In the genomic region with DNA sequence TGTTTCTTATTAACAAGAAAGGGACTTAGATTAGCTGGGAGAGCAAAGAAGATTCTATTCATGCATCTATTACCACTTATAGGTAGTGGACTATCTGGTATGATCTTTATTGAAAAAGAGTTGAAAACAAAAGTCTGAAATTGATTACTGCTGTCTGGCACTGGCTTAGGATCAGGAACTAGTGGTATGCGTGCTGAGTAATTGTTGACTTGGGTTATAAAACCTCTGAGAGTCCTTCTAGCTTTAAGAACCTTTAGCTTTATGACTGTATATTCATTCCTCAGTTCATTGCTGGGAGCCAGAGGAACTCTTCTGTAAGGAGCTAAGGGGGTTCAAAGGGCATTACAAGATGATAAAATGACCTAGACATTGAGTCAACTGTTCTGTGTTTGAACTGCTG, we compare ENCODE assay signal across 17 cellular contexts. TPM values are rescaled to one million over a fixed set of nuclear protein-coding genes. Genes with fewer than 3 reads are reported as not detected.
DNase-seq lines count a peak whose midpoint lies in the region; ATAC-seq, FAIRE-seq and TF ChIP-seq lines count a peak whose summit lies in the region.
"Had no signal": no experiment of that assay in that cellular context is flagged by ENCODE, and none has a peak within 500 bp of the region (broad histone marks: within the 10 kb centered on the region; RNA-seq: fewer than 3 reads in every experiment).

No MANE protein-coding gene starts in this region.

- no TSS peak for BruUV-seq in A673 (replicated peaks; lab: Mats Ljungman, UMichigan)

- DNase-seq in A673 (ENCODE audit: low spot score): peak; percentile 15
- no peak for DNase-seq in GM19239 (ENCODE audit: insufficient read length, low spot score)
- peak; percentile 56 for DNase-seq in astrocyte of the hippocampus (ENCODE audit: low read depth, low spot score)
- DNase-seq in kidney glomerular epithelial cell (lab: John Stamatoyannopoulos, UW): peak; percentile 60
- no peak for DNase-seq in COLO668 (lab: John Stamatoyannopoulos, UW; ENCODE audit: unreplicated experiment)
- DNase-seq: activated naive CD4-positive, alpha-beta T cell treated with anti-CD3 and anti-CD28 coated beads, Interleukin-2, amount 50 U/mL, for 16 hours; cerebellar nuclear complex; DMS153; erythroblast; NCI-H1436 treated with DMSO at 0.1 percent for 48 hours; NCI-H69; SIG-M5; upper lobe of left lung had no signal

- no peaks in the 10 kb centered on the region for H3K27me3 ChIP-seq in A673 (replicated peaks; ENCODE audit: insufficient read depth, low read depth, low read length, poor library complexity)
- H3K27me3 ChIP-seq: upper lobe of left lung had no signal

- H3K36me3 ChIP-seq in A673 (ENCODE audit: insufficient read depth, low read length, poor library complexity, severe bottlenecking): no peaks in the 10 kb centered on the region
- H3K36me3 ChIP-seq: upper lobe of left lung had no signal

- no peak overlapping the region for H3K4me3 ChIP-seq in A673 (ENCODE audit: low read depth, low read length, poor library complexity, severe bottlenecking)
- H3K4me3 ChIP-seq: upper lobe of left lung had no signal

- POLR2A ChIA-PET in A673 (lab: Charles Lee; ENCODE audit: low non-redundant PET): no interaction called here

- no peaks in the 10 kb centered on the region for H3K9me3 ChIP-seq in A673 (ENCODE audit: low read depth, low read length, poor library complexity, severe bottlenecking)
- H3K9me3 ChIP-seq: upper lobe of left lung had no signal

- no peak for ATAC-seq in GM18873 (IDR thresholded peaks at IDR 0.05; ENCODE audit: low FRiP score, unreplicated experiment)
- ATAC-seq in HG02642 (IDR thresholded peaks at IDR 0.05; ENCODE audit: poor library complexity, unreplicated experiment): no peak
- no peak for ATAC-seq in GM18517 (IDR thresholded peaks at IDR 0.05; ENCODE audit: unreplicated experiment)

- peaks cover 8% of the 10 kb centered on the region for H3K4me1 ChIP-seq in A673 (ENCODE audit: insufficient read depth, low read length, poor library complexity, severe bottlenecking)
- H3K4me1 ChIP-seq: parathyroid adenoma had no signal

- CTCF ChIA-PET in A673 (lab: Charles Lee): no interaction called here

- no peak overlapping the region for H3K27ac ChIP-seq in A673 (ENCODE audit: low read depth, low read length, poor library complexity, severe bottlenecking)
- H3K27ac ChIP-seq: parathyroid adenoma, upper lobe of left lung had no signal

- peak; percentile 33 for FAIRE-seq in GM19239 (lab: Jason Lieb, UNC)

- no peak for TF ChIP-seq CTCF in A673 (conservative IDR thresholded peaks at IDR 0.05; ENCODE audit: low read depth, low read length)

- intact Hi-C loops in A673 (cut with micrococcal nuclease; ENCODE audit: unreplicated experiment): no loop called here

RNA-seq across cellular contexts. Expression of a gene that starts 7.6 kb away (rescaled TPM):
- 8.5 and 8.7 TPM in 2 replicates for total RNA-seq in A673 (2021)

Comparison
In these comparisons a context has a peak if more than half of its experiments do, and no peak if none do; other contexts are left out.
1. DNase-seq: peak in A673 (single experiment), astrocyte of the hippocampus (single experiment) and kidney glomerular epithelial cell (single experiment); none in GM19239 (single experiment) and COLO668 (single experiment).